In the genomic region with DNA sequence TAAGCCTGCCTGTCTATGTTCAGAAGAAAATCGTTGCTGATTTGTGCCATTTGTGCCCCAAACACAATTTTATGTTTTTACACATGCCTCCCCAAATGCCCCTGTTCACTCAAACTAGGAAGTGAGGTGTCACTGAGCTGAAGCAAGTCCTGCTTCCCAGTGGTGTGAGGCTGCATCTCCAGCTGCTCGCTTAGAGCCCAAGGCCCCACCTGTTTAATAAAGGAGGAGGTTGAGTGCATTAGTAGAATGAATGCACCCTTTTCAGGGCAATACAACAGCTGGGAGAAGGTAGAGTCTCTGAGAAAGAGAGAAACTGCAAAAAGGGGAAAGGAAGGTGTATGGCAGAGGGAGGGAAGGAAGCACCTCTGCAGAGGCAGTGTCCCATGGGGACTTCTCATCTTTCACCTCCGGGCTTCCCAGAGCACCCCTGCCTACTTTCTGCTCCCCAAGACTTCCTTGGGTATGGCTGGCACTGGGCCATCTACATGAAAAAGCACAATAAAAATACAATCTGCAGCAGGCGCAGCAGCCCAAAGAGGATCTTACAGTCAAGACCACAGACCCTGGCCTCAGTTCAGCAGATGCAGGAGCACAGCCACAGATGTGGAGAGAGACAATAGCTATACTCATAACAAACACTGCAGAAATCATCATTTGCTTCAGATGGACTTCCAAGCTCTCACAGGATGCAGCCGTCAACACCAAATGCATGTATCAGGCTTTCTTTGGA, we compare ENCODE assay signal across 20 cellular contexts.
"Had no signal": no experiment of that assay in that cellular context is flagged by ENCODE, and none has a peak within 500 bp of the region (broad histone marks: within the 10 kb centered on the region; RNA-seq: fewer than 3 reads in every experiment).

No MANE protein-coding gene starts in this region.

- H3K27ac ChIP-seq: adrenal gland, SK-N-MC had no signal

- H3K4me1 ChIP-seq: adrenal gland had no signal

- H3K4me3 ChIP-seq: adrenal gland, SK-N-MC had no signal

- H3K36me3 ChIP-seq: adrenal gland had no signal

- DNase-seq: activated CD4-positive, alpha-beta T cell treated with anti-CD3 and anti-CD28 coated beads for 48 hours; activated CD4-positive, alpha-beta T cell treated with anti-CD3 and anti-CD28 coated beads, Interleukin-2, amount 50 U/mL, for 4 hours; activated CD4-positive, CD25-positive, alpha-beta regulatory T cell treated with anti-CD3 and anti-CD28 coated beads, Interleukin-2, amount 50 U/mL, for 72 hours; activated CD8-positive, alpha-beta memory T cell treated with anti-CD3 and anti-CD28 coated beads, Interleukin-2, amount 50 U/mL, for 48 hours; activated CD8-positive, alpha-beta T cell treated with anti-CD3 and anti-CD28 coated beads, Interleukin-2, amount 10 ng/mL, durations not matched to agents 7 days and 5 days; activated naive CD4-positive, alpha-beta T cell treated with anti-CD3 and anti-CD28 coated beads, Interleukin-2, amount 50 U/mL, for 16 hours; activated naive CD8-positive, alpha-beta T cell treated with anti-CD3 and anti-CD28 coated beads, Interleukin-2, amount 10 ng/mL, durations not matched to agents 7 days and 5 days; activated T-cell treated with anti-CD3 and anti-CD28 coated beads, Interleukin-2, amount 50 U/mL, for 1 hour; adrenal gland; aorta; KG1; NCI-H1092; NCI-H1417; NCI-H1930; NCI-H345; NCI-H510A treated with DMSO at 0.1 percent for 48 hours; NCI-H69; SHP77 treated with DMSO at 0.1 percent for 48 hours had no signal

- H3K9me3 ChIP-seq: adrenal gland had no signal

- ATAC-seq: activated CD8-positive, alpha-beta T cell treated with anti-CD3 and anti-CD28 coated beads, Interleukin-2, amount 10 ng/mL, durations not matched to agents 7 days and 5 days; WTC11 had no signal
